ENCODE assay signal across 30 cellular contexts in the genomic region with DNA sequence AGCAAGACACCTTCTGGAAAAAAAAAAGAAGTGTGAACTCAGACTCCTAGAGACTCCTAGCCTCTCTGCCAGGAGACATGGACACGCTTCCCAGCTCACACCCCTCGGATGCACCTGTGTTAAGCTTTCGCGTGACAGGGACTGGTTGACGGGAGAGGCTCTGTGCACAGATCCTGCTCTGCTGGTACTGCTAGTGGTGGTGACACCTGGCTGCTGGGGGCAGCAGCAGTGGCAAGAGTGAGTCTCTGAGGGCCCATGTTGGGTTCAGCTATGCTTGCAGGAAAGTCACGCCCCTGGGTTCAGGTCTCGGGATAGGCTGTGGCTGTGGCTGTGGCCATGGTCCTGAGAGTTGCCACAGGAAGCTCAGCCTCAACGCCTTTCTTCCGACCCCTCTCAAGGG.
"Had no signal": no experiment of that assay in that cellular context is flagged by ENCODE, and none has a peak within 500 bp of the region (broad histone marks: within the 10 kb centered on the region; RNA-seq: fewer than 3 reads in every experiment).

No MANE protein-coding gene starts in this region.

- H3K4me3 Mint-ChIP-seq: activated CD8-positive, alpha-beta T cell treated with anti-CD3 and anti-CD28 coated beads, Interleukin-2, amount 10 ng/mL, durations not matched to agents 7 days and 5 days; activated naive CD8-positive, alpha-beta T cell treated with anti-CD3 and anti-CD28 coated beads, Interleukin-2, amount 50 U/mL, for 24 hours; T-helper 1 cell treated with Interleukin-12 subunit alpha and Interleukin-12 subunit beta and Interleukin-4 antibody, amounts not matched to agents 30 μg/mL and 1 μg/mL, for 36 hours had no signal

- H3K36me3 ChIP-seq: ascending aorta, Peyer's patch, SJSA1 had no signal

- H3K4me3 ChIP-seq: ascending aorta, body of pancreas, Peyer's patch, SJSA1 had no signal

- H3K27ac ChIP-seq: ascending aorta, body of pancreas, Peyer's patch, SJSA1 had no signal

- H3K36me3 Mint-ChIP-seq: activated naive CD4-positive, alpha-beta T cell treated with anti-CD3 and anti-CD28 coated beads, Interleukin-2, amount 50 U/mL, for 72 hours had no signal

- H3K4me1 ChIP-seq: ascending aorta, body of pancreas, Peyer's patch, SJSA1 had no signal

- H3K9me3 ChIP-seq: ascending aorta, body of pancreas, Peyer's patch, SJSA1 had no signal

- H3K9me3 Mint-ChIP-seq: activated naive CD4-positive, alpha-beta T cell treated with anti-CD3 and anti-CD28 coated beads, Interleukin-2, amount 50 U/mL, for 72 hours; activated naive CD8-positive, alpha-beta T cell treated with anti-CD3 and anti-CD28 coated beads, Interleukin-2, amount 50 U/mL, for 24 hours; T-helper 1 cell treated with Interleukin-12 subunit alpha and Interleukin-12 subunit beta and Interleukin-4 antibody, amounts not matched to agents 30 μg/mL and 1 μg/mL, for 36 hours had no signal

- H3K4me1 Mint-ChIP-seq: activated naive CD8-positive, alpha-beta T cell treated with anti-CD3 and anti-CD28 coated beads, Interleukin-2, amount 50 U/mL, for 24 hours had no signal

- H3K27me3 Mint-ChIP-seq: activated naive CD8-positive, alpha-beta T cell treated with anti-CD3 and anti-CD28 coated beads, Interleukin-2, amount 50 U/mL, for 24 hours had no signal

- H3K27me3 ChIP-seq: ascending aorta, body of pancreas, Peyer's patch, SJSA1 had no signal

- H3K27ac Mint-ChIP-seq: activated CD8-positive, alpha-beta T cell treated with anti-CD3 and anti-CD28 coated beads, Interleukin-2, amount 10 ng/mL, durations not matched to agents 7 days and 5 days; activated naive CD4-positive, alpha-beta T cell treated with anti-CD3 and anti-CD28 coated beads, Interleukin-2, amount 50 U/mL, for 72 hours; activated naive CD8-positive, alpha-beta T cell treated with anti-CD3 and anti-CD28 coated beads, Interleukin-2, amount 50 U/mL, for 24 hours; T-helper 1 cell treated with Interleukin-12 subunit alpha and Interleukin-12 subunit beta and Interleukin-4 antibody, amounts not matched to agents 30 μg/mL and 1 μg/mL, for 36 hours had no signal

- DNase-seq: activated CD4-positive, alpha-beta T cell treated with anti-CD3 and anti-CD28 coated beads for 48 hours; activated CD4-positive, alpha-beta T cell treated with anti-CD3 and anti-CD28 coated beads, Interleukin-2, amount 50 U/mL, for 4 hours; activated CD4-positive, CD25-positive, alpha-beta regulatory T cell treated with anti-CD3 and anti-CD28 coated beads, Interleukin-2, amount 50 U/mL, for 72 hours; activated CD8-positive, alpha-beta memory T cell treated with anti-CD3 and anti-CD28 coated beads, Interleukin-2, amount 50 U/mL, for 48 hours; activated CD8-positive, alpha-beta T cell treated with anti-CD3 and anti-CD28 coated beads, Interleukin-2, amount 10 ng/mL, durations not matched to agents 7 days and 5 days; activated naive CD4-positive, alpha-beta T cell treated with Interleukin-2 at 50 U/mL for 16 hours; activated naive CD8-positive, alpha-beta T cell treated with anti-CD3 and anti-CD28 coated beads, Interleukin-2, amount 50 U/mL, for 24 hours; activated T-cell treated with anti-CD3 and anti-CD28 coated beads, Interleukin-2, amount 50 U/mL, for 1 hour; amniotic stem cell; body of pancreas; central memory CD4-positive, alpha-beta T cell; Kasumi-1; KBM-7; NCI-H1048; NCI-H146; NCI-H187 treated with DMSO at 0.1 percent for 48 hours; NCI-H2081 treated with DMSO at 0.1 percent for 48 hours; NCI-H2171; NCI-H2227 treated with DMSO at 0.1 percent for 48 hours; NCI-H446 treated with DMSO at 0.1 percent for 48 hours; NCI-H524 treated with DMSO at 0.1 percent for 48 hours; NCI-H748 treated with DMSO at 0.1 percent for 48 hours; SHP77; SW 1271 had no signal

- ATAC-seq: activated CD8-positive, alpha-beta T cell treated with anti-CD3 and anti-CD28 coated beads, Interleukin-2, amount 10 ng/mL, durations not matched to agents 7 days and 5 days; activated naive CD4-positive, alpha-beta T cell treated with anti-CD3 and anti-CD28 coated beads, Interleukin-2, amount 50 U/mL, for 72 hours; activated naive CD8-positive, alpha-beta T cell treated with anti-CD3 and anti-CD28 coated beads, Interleukin-2, amount 50 U/mL, for 24 hours; body of pancreas; SK-N-SH treated with all-trans-retinoic acid at 6 μM for 48 hours had no signal
